Comparison of ENCODE assay signal across 16 cellular contexts in genomic region chr1:22854688-22855565, GRCh38.
A peak's percentile ranks its signal among the peaks of the same experiment; 100 is the strongest.
DNase-seq lines count a peak whose midpoint lies in the region; ATAC-seq and TF ChIP-seq lines count a peak whose summit lies in the region.
"Had no signal": no experiment of that assay in that cellular context is flagged by ENCODE, and none has a peak within 500 bp of the region (broad histone marks: within the 10 kb centered on the region; RNA-seq: fewer than 3 reads in every experiment).

No MANE protein-coding gene starts in this region.

- no peak for TF ChIP-seq CTCF in dorsolateral prefrontal cortex (IDR thresholded peaks at IDR 0.05 in 54 of 56, conservative IDR thresholded peaks at IDR 0.05 in 2 of 56; ENCODE audit: low read depth in 1 of 56, partially characterized antibody in 56 of 56)
- TF ChIP-seq CTCF in nephron progenitor cell (IDR thresholded peaks at IDR 0.05), result no peak

- H3K27ac ChIP-seq in dorsolateral prefrontal cortex, result peak overlapping the region in 53 of 59 donors; percentile 0 to 96 (median 63)
- H3K27ac ChIP-seq: stomach had no signal

- intact Hi-C loops in dorsolateral prefrontal cortex (cut with DNase I), result no loop called here

- H3K4me3 Mint-ChIP-seq in stimulated activated naive CD8-positive, alpha-beta T cell treated with anti-CD3 and anti-CD28 coated beads, Interleukin-15, amount 100 ng/mL, for 72 hours, result no peak overlapping the region
- H3K4me3 Mint-ChIP-seq in nephron progenitor cell, result no peak overlapping the region
- H3K4me3 Mint-ChIP-seq: activated CD8-positive, alpha-beta T cell treated with anti-CD3 and anti-CD28 coated beads, Interleukin-2, amount 10 ng/mL, durations not matched to agents 7 days and 5 days; CD4-positive, alpha-beta memory T cell had no signal

- ATAC-seq in stimulated activated naive CD8-positive, alpha-beta T cell treated with anti-CD3 and anti-CD28 coated beads, Interleukin-15, Interleukin-2, amounts not matched to agents 100 U/mL and 50 U/mL, for 24 hours, result peak; percentile 40
- ATAC-seq in stimulated activated naive CD8-positive, alpha-beta T cell treated with anti-CD3 and anti-CD28 coated beads, Interleukin-15, amount 100 ng/mL, for 72 hours, result no peak
- ATAC-seq in HG03439 (IDR thresholded peaks at IDR 0.05; ENCODE audit: unreplicated experiment), result peak; percentile 67
- ATAC-seq in HG03442 (IDR thresholded peaks at IDR 0.05; ENCODE audit: unreplicated experiment), result no peak
- ATAC-seq: activated CD8-positive, alpha-beta T cell treated with anti-CD3 and anti-CD28 coated beads, Interleukin-2, amount 10 ng/mL, durations not matched to agents 7 days and 5 days had no signal

- H3K27me3 Mint-ChIP-seq in stimulated activated naive CD8-positive, alpha-beta T cell treated with anti-CD3 and anti-CD28 coated beads, Interleukin-15, amount 100 ng/mL, for 72 hours, result peaks cover 15% of the 10 kb centered on the region
- peaks cover 27% of the 10 kb centered on the region for H3K27me3 Mint-ChIP-seq in nephron progenitor cell (ENCODE audit: low read depth, poor library complexity)

- no peak for DNase-seq in stimulated activated naive CD8-positive, alpha-beta T cell treated with anti-CD3 and anti-CD28 coated beads, Interleukin-15, Interleukin-2, amounts not matched to agents 100 U/mL and 50 U/mL, for 24 hours
- no peak for DNase-seq in stimulated activated naive CD8-positive, alpha-beta T cell treated with anti-CD3 and anti-CD28 coated beads, Interleukin-15, amount 100 ng/mL, for 72 hours
- DNase-seq in dorsolateral prefrontal cortex (peak in 6 of 10 donors; percentile 28 to 64 (median 52)), nephron progenitor cell (no peak), AG20443 (ENCODE audit: low spot score) (no peak), SKM-1 treated with dmso at 0.1 percent for 144 hours (lab: John Stamatoyannopoulos, UW; ENCODE audit: unreplicated experiment) (no peak)
- DNase-seq: 8988T; activated CD8-positive, alpha-beta T cell treated with anti-CD3 and anti-CD28 coated beads, Interleukin-2, amount 10 ng/mL, durations not matched to agents 7 days and 5 days; activated effector memory CD4-positive, alpha-beta T cell treated with anti-CD3 and anti-CD28 coated beads, Interleukin-2, amount 50 U/mL, for 16 hours; CD4-positive, alpha-beta memory T cell; NCI-H2081 treated with DMSO at 0.1 percent for 48 hours; NK-92 treated with Interleukin-12 subunit alpha and Interleukin-12 subunit beta, amount 100 ng/mL, for 24 hours; SHP77 treated with DMSO at 0.1 percent for 48 hours; stomach had no signal

- H3K4me1 Mint-ChIP-seq in stimulated activated naive CD8-positive, alpha-beta T cell treated with anti-CD3 and anti-CD28 coated beads, Interleukin-15, amount 100 ng/mL, for 72 hours, result peaks cover 9% of the 10 kb centered on the region
- peaks cover 21% of the 10 kb centered on the region for H3K4me1 Mint-ChIP-seq in nephron progenitor cell

- no peak overlapping the region for H3K27ac Mint-ChIP-seq in stimulated activated naive CD8-positive, alpha-beta T cell treated with anti-CD3 and anti-CD28 coated beads, Interleukin-15, amount 100 ng/mL, for 72 hours
- H3K27ac Mint-ChIP-seq in nephron progenitor cell, result no peak overlapping the region
- H3K27ac Mint-ChIP-seq: activated CD8-positive, alpha-beta T cell treated with anti-CD3 and anti-CD28 coated beads, Interleukin-2, amount 10 ng/mL, durations not matched to agents 7 days and 5 days; CD4-positive, alpha-beta memory T cell had no signal

- H3K36me3 Mint-ChIP-seq in nephron progenitor cell (ENCODE audit: low read depth), result no peaks in the 10 kb centered on the region
- H3K36me3 Mint-ChIP-seq: CD4-positive, alpha-beta memory T cell had no signal

- no peak overlapping the region for H3K4me3 ChIP-seq in dorsolateral prefrontal cortex
- H3K4me3 ChIP-seq: stomach had no signal

- H3K9me3 Mint-ChIP-seq in stimulated activated naive CD8-positive, alpha-beta T cell treated with anti-CD3 and anti-CD28 coated beads, Interleukin-15, amount 100 ng/mL, for 72 hours, result no peaks in the 10 kb centered on the region
- peaks cover 3% of the 10 kb centered on the region for H3K9me3 Mint-ChIP-seq in nephron progenitor cell
- H3K9me3 Mint-ChIP-seq: CD4-positive, alpha-beta memory T cell had no signal

- H3K27me3 ChIP-seq in dorsolateral prefrontal cortex, result no peaks in the 10 kb centered on the region

Comparison
In these comparisons a context has a peak if more than half of its experiments do, and no peak if none do; other contexts are left out.
1. ATAC-seq: peak in stimulated activated naive CD8-positive, alpha-beta T cell treated with anti-CD3 and anti-CD28 coated beads, Interleukin-15, Interleukin-2, amounts not matched to agents 100 U/mL and 50 U/mL, for 24 hours (single experiment) and HG03439 (single experiment); none in stimulated activated naive CD8-positive, alpha-beta T cell treated with anti-CD3 and anti-CD28 coated beads, Interleukin-15, amount 100 ng/mL, for 72 hours (single experiment) and HG03442 (single experiment).
2. DNase-seq: peak in dorsolateral prefrontal cortex (6 of 10); none in stimulated activated naive CD8-positive, alpha-beta T cell treated with anti-CD3 and anti-CD28 coated beads, Interleukin-15, Interleukin-2, amounts not matched to agents 100 U/mL and 50 U/mL, for 24 hours (single experiment), stimulated activated naive CD8-positive, alpha-beta T cell treated with anti-CD3 and anti-CD28 coated beads, Interleukin-15, amount 100 ng/mL, for 72 hours (0 of 2), nephron progenitor cell (single experiment), AG20443 (single experiment) and SKM-1 treated with dmso at 0.1 percent for 144 hours (single experiment).